20 cellular contexts compared by ENCODE assay signal in the genomic region with DNA sequence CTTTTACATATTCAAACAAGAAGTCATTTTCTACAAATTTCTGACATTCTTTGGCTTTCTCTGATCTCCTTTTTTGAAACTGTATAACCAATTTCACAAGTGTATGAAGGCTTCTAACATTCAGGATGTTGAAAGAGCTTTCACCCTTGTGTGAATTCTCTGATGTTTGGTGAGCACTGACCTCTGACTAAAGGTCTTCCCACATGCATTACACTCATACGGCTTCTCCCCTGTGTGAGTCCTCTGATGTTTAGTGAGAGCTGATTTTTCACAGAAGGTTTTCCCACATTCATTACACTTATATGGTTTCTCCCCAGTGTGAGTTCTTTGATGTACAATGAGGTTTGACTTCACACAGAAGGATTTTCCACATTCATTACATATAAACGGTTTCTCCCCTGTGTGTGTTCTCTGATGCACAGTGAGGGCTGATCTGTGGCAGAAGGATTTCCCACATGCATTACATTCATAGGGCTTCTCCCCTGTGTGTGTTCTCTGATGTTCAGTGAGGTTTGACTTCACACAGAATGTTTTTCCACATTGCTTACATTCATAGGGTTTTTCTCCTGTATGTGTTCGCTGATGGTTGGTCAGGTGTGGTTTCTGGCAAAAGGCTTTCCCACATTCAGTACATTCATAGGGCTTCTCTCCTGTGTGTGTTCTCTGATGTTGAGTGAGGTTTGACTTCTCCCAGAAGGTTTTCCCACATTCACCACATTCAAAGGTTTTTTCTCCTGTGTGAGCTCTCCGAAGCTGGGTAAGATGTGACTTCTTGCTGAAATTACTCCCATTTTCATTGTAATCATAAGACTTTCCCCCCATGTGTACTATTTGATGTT. TPM values are rescaled to one million over a fixed set of nuclear protein-coding genes. Genes with fewer than 3 reads are reported as not detected.
DNase-seq lines count a peak whose midpoint lies in the region; ATAC-seq, FAIRE-seq and TF ChIP-seq lines count a peak whose summit lies in the region.
"Had no signal": no experiment of that assay in that cellular context is flagged by ENCODE, and none has a peak within 500 bp of the region (broad histone marks: within the 10 kb centered on the region; RNA-seq: fewer than 3 reads in every experiment).

No MANE protein-coding gene starts in this region.

- intact Hi-C loops in GM12878 (cut with micrococcal nuclease; ENCODE audit: unreplicated experiment): no loop called here
- intact Hi-C loops in left lung (cut with DNase I): no loop called here

- no peak overlapping the region for H3K9ac ChIP-seq in GM23248
- H3K9ac ChIP-seq in GM12878 (ENCODE audit: control insufficient read depth, insufficient read depth, low read length): no peak overlapping the region

- H3K4me1 ChIP-seq in A549 (no peaks in the 10 kb centered on the region), GM23248 (ENCODE audit: insufficient read depth) (no peaks in the 10 kb centered on the region), GM12878 (ENCODE audit: control insufficient read depth, insufficient read depth, low read length) (no peaks in the 10 kb centered on the region), left lung (no peaks in the 10 kb centered on the region)
- H3K4me1 ChIP-seq: HAP-1 had no signal

- TF ChIP-seq EP300 in A549 (IDR thresholded peaks at IDR 0.05) (no peak), GM12878 (IDR thresholded peaks at IDR 0.05; ENCODE audit: borderline replicate concordance in 1 of 2, control insufficient read depth in 1 of 2, low read depth in 2 of 2, low read length in 2 of 2) (no peak)

- H3K27me3 ChIP-seq in GM23248 (replicated peaks; ENCODE audit: insufficient read depth): no peaks in the 10 kb centered on the region
- no peaks in the 10 kb centered on the region for H3K27me3 ChIP-seq in GM12878 (replicated peaks in 1 of 2; ENCODE audit: control insufficient read depth in 2 of 2, insufficient read depth in 2 of 2, low read length in 1 of 2)
- no peaks in the 10 kb centered on the region for H3K27me3 ChIP-seq in left lung
- H3K27me3 ChIP-seq: MG63 had no signal

- peaks cover 56% of the 10 kb centered on the region for H3K36me3 ChIP-seq in GM23248 (ENCODE audit: low read depth)
- peaks cover 0 to 9% of the 10 kb centered on the region in 2 experiments; a peak in 3 of 4 replicates for H3K36me3 ChIP-seq in GM12878 (ENCODE audit: control insufficient read depth in 2 of 2, insufficient read depth in 2 of 2, low read length in 1 of 2)
- peaks cover 11 to 100% of the 10 kb centered on the region in 2 donors for H3K36me3 ChIP-seq in left lung

- SMC1A ChIA-PET in GM12878 (lab: Charles Lee; ENCODE audit: uncharacterized antibody, unreplicated experiment): interaction anchor here (1.3 kb wide), 1 partner anchor 13 kb away, joined by 4 read pairs; no protein-coding TSS in a partner anchor

- 85% methylated on average over 4 of the region's 4 CpGs for WGBS in A549 (ENCODE audit: missing lambda C conversion rate)
- 97 to 99% methylated on average over 4 of the region's 4 CpGs for WGBS in GM23248 (ENCODE audit: low coverage in 1 of 2, low lambda C conversion rate in 2 of 2, missing lambda C conversion rate in 2 of 2), 2 experiments
- 94% methylated on average over 4 of the region's 4 CpGs for WGBS in GM12878 (ENCODE audit: insufficient coverage, insufficient replicate concordance, low lambda C conversion rate, missing lambda C conversion rate)

- FAIRE-seq in A549 (lab: Jason Lieb, UNC): no peak
- FAIRE-seq in GM12878 (lab: Jason Lieb, UNC): no peak
- FAIRE-seq: GM18507 had no signal

- H2AFZ ChIP-seq in GM23248: no peak overlapping the region
- H2AFZ ChIP-seq in GM12878 (ENCODE audit: control insufficient read depth, low read depth, low read length): no peak overlapping the region

- H3K9me2 ChIP-seq in GM23248 (ENCODE audit: insufficient read depth): no peaks in the 10 kb centered on the region

- H3K27ac ChIP-seq in A549 (no peak overlapping the region), GM23248 (no peak overlapping the region), GM12878 (ENCODE audit: control insufficient read depth, insufficient read depth) (no peak overlapping the region), left lung (no peak overlapping the region)
- H3K27ac ChIP-seq: SK-N-MC had no signal

- H3K9me3 ChIP-seq in A549 (peaks cover 98% of the 10 kb centered on the region), GM23248 (ENCODE audit: low read depth) (peaks cover 4% of the 10 kb centered on the region), GM12878 (replicated peaks; ENCODE audit: control insufficient read depth, insufficient read depth, low read length) (peaks cover 28% of the 10 kb centered on the region), left lung (peaks cover 14 to 89% of the 10 kb centered on the region in 2 donors)

- no peaks in the 10 kb centered on the region for H3F3A ChIP-seq in GM23248 (ENCODE audit: insufficient read depth)

- TF ChIP-seq CTCF in A549 (IDR thresholded peaks at IDR 0.05) (no peak), GM12878 (IDR thresholded peaks at IDR 0.05 in 2 of 3, conservative IDR thresholded peaks at IDR 0.05 in 1 of 3; ENCODE audit: control insufficient read depth in 2 of 3, extremely low read depth in 1 of 3, insufficient read depth in 1 of 3, low read depth in 3 of 3, low read length in 3 of 3) (no peak), left lung (IDR thresholded peaks at IDR 0.05) (no peak)

- H3K79me2 ChIP-seq in GM23248 (ENCODE audit: insufficient read depth): no peaks in the 10 kb centered on the region
- H3K79me2 ChIP-seq in GM12878 (ENCODE audit: control insufficient read depth, insufficient read depth, low read length): no peaks in the 10 kb centered on the region

- RAD21 ChIA-PET in GM12878 (lab: Charles Lee; ENCODE audit: unreplicated experiment): no interaction called here

- POLR2A ChIA-PET in A549 (lab: Yijun Ruan, JAX) (no interaction called here), GM12878 (lab: Charles Lee) (interaction anchor here (0.6 kb wide), 1 partner anchor 11 kb away, joined by 3 read pairs; no protein-coding TSS in a partner anchor)

- no TSS peak for BruUV-seq in GM12878 (replicated peaks; lab: Mats Ljungman, UMichigan)

- no peak overlapping the region for H3K4me3 ChIP-seq in A549
- H3K4me3 ChIP-seq in GM23248: no peak overlapping the region
- no peak overlapping the region for H3K4me3 ChIP-seq in GM12878
- H3K4me3 ChIP-seq in left lung: no peak overlapping the region
- H3K4me3 ChIP-seq: HAP-1, MG63, SK-N-MC had no signal

- TF ChIP-seq POLR2A in A549 (IDR thresholded peaks at IDR 0.05; ENCODE audit: low read length) (no peak), GM12878 (IDR thresholded peaks at IDR 0.05; ENCODE audit: low read depth, low read length) (no peak)

- in situ Hi-C loops in GM23248 (cut with MboI): no loop called here
- in situ Hi-C loops in GM12878 (cut with MboI): no loop called here

- TF ChIP-seq RAD21 in A549 (conservative IDR thresholded peaks at IDR 0.05 in 1 of 2, IDR thresholded peaks at IDR 0.05 in 1 of 2) (no peak), GM12878 (IDR thresholded peaks at IDR 0.05; ENCODE audit: insufficient read depth, low read depth, low read length) (no peak)

- H3K4me2 ChIP-seq in A549 (no peak overlapping the region), GM23248 (ENCODE audit: unreplicated experiment) (no peak overlapping the region), GM12878 (ENCODE audit: control insufficient read depth, insufficient read depth) (no peak overlapping the region)

- CTCF ChIA-PET in A549 (lab: Yijun Ruan, JAX): no interaction called here
- CTCF ChIA-PET in GM12878 (lab: Yijun Ruan, JAX): interaction anchor here (1.4 kb wide), 1 partner anchor 13 kb away, joined by 3 read pairs; no protein-coding TSS in a partner anchor

- H4K20me1 ChIP-seq in GM23248 (ENCODE audit: insufficient read depth) (no peaks in the 10 kb centered on the region), GM12878 (ENCODE audit: control insufficient read depth, insufficient read depth) (no peaks in the 10 kb centered on the region)

- ATAC-seq in A549: no peak
- ATAC-seq in GM12878: no peak
- no peak for ATAC-seq in left lung
- ATAC-seq: Right ventricle myocardium inferior had no signal

- DNase-seq in A549 (ENCODE audit: low read depth in 1 of 2, low spot score in 1 of 2): peak in 1 of 2 experiments; percentile 35
- peak; percentile 3 for DNase-seq in GM23248
- DNase-seq in GM12878 (ENCODE audit: low read depth, low spot score): no peak
- peak; percentile 6 for DNase-seq in iris pigment epithelial cell (ENCODE audit: low read depth)
- no peak for DNase-seq in HCEC 1CT
- no peak for DNase-seq in NCI-H2107 treated with DMSO at 0.1 percent for 48 hours (lab: John Stamatoyannopoulos, UW; ENCODE audit: unreplicated experiment)
- DNase-seq in stimulated activated CD4-positive, alpha-beta T cell treated with anti-CD3 and anti-CD28 coated beads, Interleukin-4, amount 100 ng/mL, for 24 hours: no peak
- no peak for DNase-seq in left lung
- DNase-seq: ACHN; CD4-positive, alpha-beta memory T cell; KG1; MG63; NCI-H1105; NCI-H1694 treated with DMSO at 0.1 percent for 48 hours; NCI-H446 treated with DMSO at 0.1 percent for 48 hours; NCI-H748 treated with DMSO at 0.1 percent for 48 hours had no signal

RNA-seq across cellular contexts. Expression of gene ZNF248, which starts 25.7 kb away (rescaled TPM):
- 13.2 and 13.6 TPM in 2 replicates for polyA plus RNA-seq in A549 (2011; rRNA removed)
- polyA plus RNA-seq in A549 (2012; cell fraction: cytosol; rRNA removed): 2.8 and 3.6 TPM in 2 replicates
- 4.2 and 6.4 TPM in 2 replicates for polyA plus RNA-seq in A549 (2012; cell fraction: nucleus; rRNA removed)
- 6.2 to 7.1 TPM (median 6.9 TPM) in 3 replicates for polyA plus RNA-seq in A549 (2017; fragmentation: RNase III; extraction: RNeasy Plus Mini Kit Qiagen cat#74134 plus additional on column Dnase treatment)
- polyA minus RNA-seq in A549 (2011; rRNA and poly(A)+ RNA removed): 7.2 and 10.7 TPM in 2 replicates
- 4.2 and 13.7 TPM in 2 replicates for total RNA-seq in GM23248 (2014; rRNA removed; shearing (Covaris generic))
- 6.8 and 7.4 TPM in 2 replicates for polyA plus RNA-seq in GM23248 (2016; fragmentation: Nextera tagmentation; extraction: Ambion mirVana)
- 116 TPM in 2 replicates for total RNA-seq in GM12878 (2013; cell fraction: nucleolus; rRNA removed)
- total RNA-seq in GM12878 (2014; rRNA removed): 5.7 and 8.7 TPM in 2 replicates
- 8.4 and 9.1 TPM in 2 replicates for total RNA-seq in GM12878 (2014; rRNA removed; fragmentation: Illumina TruSeq; extraction: Trizol)
- total RNA-seq in GM12878 (2021): 5.7 and 7.1 TPM in 2 replicates
- polyA plus RNA-seq in GM12878 (2011; ENCODE audit: low read depth): 3.9 TPM
- polyA plus RNA-seq in GM12878 (2011; rRNA removed): 16.3 and 23.7 TPM in 2 replicates
- polyA plus RNA-seq in GM12878 (2011; cell fraction: cytosol; rRNA removed): 6.8 and 7.8 TPM in 2 replicates
- 43.0 and 48.5 TPM in 2 replicates for polyA plus RNA-seq in GM12878 (2011; cell fraction: nucleus; rRNA removed)
- polyA plus RNA-seq in GM12878 (2012): 5.5 and 8.8 TPM in 2 replicates
- 9.4 and 15.0 TPM in 2 replicates for polyA plus RNA-seq in GM12878 (2014; fragmentation: Illumina TruSeq; extraction: Trizol)
- polyA plus RNA-seq in GM12878 (2014; fragmentation: Nextera tagmentation; extraction: Ambion mirVana): 1 to 10 TPM; 2.0 to 4.9 TPM
- 10.7 and 14.2 TPM in 2 replicates for polyA plus RNA-seq in GM12878 (2014; rRNA removed)
- polyA plus RNA-seq in GM12878 (2016; fragmentation: Nextera tagmentation; extraction: Ambion mirVana): 10 to 100 TPM in 1 of 2 experiments, 1 to 10 TPM in 1; 9.6 to 10.8 TPM
- 13.0 and 13.4 TPM in 2 replicates for polyA minus RNA-seq in GM12878 (2011; rRNA and poly(A)+ RNA removed)
- polyA minus RNA-seq in GM12878 (2011; cell fraction: cytosol; rRNA and poly(A)+ RNA removed): 3.1 and 5.0 TPM in 2 replicates
- 18.7 and 21.9 TPM in 2 replicates for polyA minus RNA-seq in GM12878 (2011; cell fraction: nucleus; rRNA and poly(A)+ RNA removed)
- 10 to 100 TPM; 12.0 to 14.3 TPM for total RNA-seq in left lung

Comparison
In these comparisons a context has a peak if more than half of its experiments do, and no peak if none do; other contexts are left out.
1. DNase-seq: peak in GM23248 (single experiment) and iris pigment epithelial cell (single experiment); none in GM12878 (single experiment), HCEC 1CT (single experiment), NCI-H2107 treated with DMSO at 0.1 percent for 48 hours (single experiment), stimulated activated CD4-positive, alpha-beta T cell treated with anti-CD3 and anti-CD28 coated beads, Interleukin-4, amount 100 ng/mL, for 24 hours (single experiment) and left lung (0 of 2).
2. Of the 24 proteins assayed by ChIP-seq in both GM12878 and A549: peak only in GM12878: none; only in A549: KDM1A; in both: none; in neither: 23.